Comparison of ENCODE assay signal across 27 cellular contexts in genomic region chr3:74787008-74787407, GRCh38.
DNase-seq lines count a peak whose midpoint lies in the region; ATAC-seq, FAIRE-seq and TF ChIP-seq lines count a peak whose summit lies in the region.
"Had no signal": no experiment of that assay in that cellular context is flagged by ENCODE, and none has a peak within 500 bp of the region (broad histone marks: within the 10 kb centered on the region; RNA-seq: fewer than 3 reads in every experiment).

No MANE protein-coding gene starts in this region.

- no peak for ATAC-seq in pancreas
- no peak for ATAC-seq in HG03097 (IDR thresholded peaks at IDR 0.05; ENCODE audit: low FRiP score, unreplicated experiment)
- ATAC-seq: stimulated activated naive CD8-positive, alpha-beta T cell treated with anti-CD3 and anti-CD28 coated beads, Interleukin-15, Interleukin-2, amounts not matched to agents 100 U/mL and 50 U/mL, for 24 hours had no signal

- no peaks in the 10 kb centered on the region for H3K36me3 ChIP-seq in H7 (replicated peaks; ENCODE audit: control insufficient read depth, insufficient read depth, low read length)
- H3K36me3 ChIP-seq in ectodermal cell (ENCODE audit: control insufficient read depth, insufficient read depth, low read length) = no peaks in the 10 kb centered on the region
- no peaks in the 10 kb centered on the region for H3K36me3 ChIP-seq in pancreas
- H3K36me3 ChIP-seq: brain microvascular endothelial cell, left ventricle myocardium inferior, prostate gland, thyroid gland had no signal

- TF ChIP-seq CTCF in pancreas (IDR thresholded peaks at IDR 0.05) (no peak), GM13977 (IDR thresholded peaks at IDR 0.05; ENCODE audit: extremely low read depth, insufficient read depth, missing control alignments) (no peak)

- H3K4me1 ChIP-seq in ectodermal cell (ENCODE audit: control insufficient read depth, insufficient read depth, low read length) = peaks cover 10% of the 10 kb centered on the region
- no peaks in the 10 kb centered on the region for H3K4me1 ChIP-seq in pancreas
- H3K4me1 ChIP-seq: left ventricle myocardium inferior, prostate gland, thyroid gland had no signal

- FAIRE-seq in pancreas (lab: Jason Lieb, UNC) = no peak
- FAIRE-seq: GM12891, HTR-8/SVneo, small intestine had no signal

- H3K27me3 ChIP-seq in H7 (ENCODE audit: control insufficient read depth, insufficient read depth, low read length) (no peaks in the 10 kb centered on the region), ectodermal cell (ENCODE audit: control insufficient read depth, insufficient read depth, low read length, poor library complexity, severe bottlenecking) (no peaks in the 10 kb centered on the region), pancreas (no peaks in the 10 kb centered on the region)
- H3K27me3 ChIP-seq: brain microvascular endothelial cell, thyroid gland had no signal

- H3K4me3 ChIP-seq in H7 (ENCODE audit: insufficient read depth, low read depth, low read length) (no peak overlapping the region), ectodermal cell (ENCODE audit: insufficient read depth, low read depth, low read length) (no peak overlapping the region), pancreas (no peak overlapping the region)
- H3K4me3 ChIP-seq: left ventricle myocardium inferior, prostate gland, thyroid gland had no signal

- intact Hi-C loops in pancreas (cut with DNase I) = no loop called here

- H3K27ac ChIP-seq in ectodermal cell (ENCODE audit: insufficient read depth, low read depth, low read length, poor library complexity, severe bottlenecking) = peak overlapping the region; percentile 30
- H3K27ac ChIP-seq in pancreas = no peak overlapping the region
- H3K27ac ChIP-seq: brain microvascular endothelial cell, left ventricle myocardium inferior, prostate gland, thyroid gland had no signal

- no peaks in the 10 kb centered on the region for H3K9me3 ChIP-seq in ectodermal cell (ENCODE audit: control insufficient read depth, low read length)
- no peaks in the 10 kb centered on the region for H3K9me3 ChIP-seq in pancreas
- H3K9me3 ChIP-seq: left ventricle myocardium inferior, prostate gland, thyroid gland had no signal

- DNase-seq in H7 (peak; percentile 10), NCI-H2227 (lab: John Stamatoyannopoulos, UW; ENCODE audit: unreplicated experiment) (peak; percentile 23), middle frontal gyrus (ENCODE audit: extremely low spot score, low spot score) (peak; percentile 7), pancreas (no peak), DMS153 treated with DMSO at 0.1 percent for 48 hours (lab: John Stamatoyannopoulos, UW; ENCODE audit: unreplicated experiment) (no peak), GM13977 (ENCODE audit: low spot score) (no peak)
- DNase-seq: activated CD4-positive, alpha-beta T cell treated with anti-CD3 and anti-CD28 coated beads, Interleukin-2, amount 50 U/mL, for 48 hours; activated CD4-positive, CD25-positive, alpha-beta regulatory T cell; activated effector memory CD4-positive, alpha-beta T cell treated with Interleukin-2 at 50 U/mL for 16 hours; brain microvascular endothelial cell; CD4-positive, CD25-positive, alpha-beta regulatory T cell; glutamatergic neuron; Karpas-422; left ventricle myocardium inferior; NCI-H1092; NCI-H2171; NCI-H774; nephron progenitor cell; small intestine; stimulated activated naive CD8-positive, alpha-beta T cell treated with anti-CD3 and anti-CD28 coated beads, Interleukin-15, Interleukin-2, amounts not matched to agents 100 U/mL and 50 U/mL, for 24 hours; SW 1271; thyroid gland had no signal

- in situ Hi-C loops in GM13977 (cut with MboI; ENCODE audit: low pct_unique_long_range_greater_than_20kb, low sequenced_read_pairs, unreplicated experiment) = no loop called here

Comparison
In these comparisons a context has a peak if more than half of its experiments do, and no peak if none do; other contexts are left out.
1. DNase-seq: peak in H7 (single experiment), NCI-H2227 (single experiment) and middle frontal gyrus (single experiment); none in pancreas (0 of 6), DMS153 treated with DMSO at 0.1 percent for 48 hours (single experiment) and GM13977 (single experiment).